Comparison of ENCODE assay signal across 23 cellular contexts in the genomic region with DNA sequence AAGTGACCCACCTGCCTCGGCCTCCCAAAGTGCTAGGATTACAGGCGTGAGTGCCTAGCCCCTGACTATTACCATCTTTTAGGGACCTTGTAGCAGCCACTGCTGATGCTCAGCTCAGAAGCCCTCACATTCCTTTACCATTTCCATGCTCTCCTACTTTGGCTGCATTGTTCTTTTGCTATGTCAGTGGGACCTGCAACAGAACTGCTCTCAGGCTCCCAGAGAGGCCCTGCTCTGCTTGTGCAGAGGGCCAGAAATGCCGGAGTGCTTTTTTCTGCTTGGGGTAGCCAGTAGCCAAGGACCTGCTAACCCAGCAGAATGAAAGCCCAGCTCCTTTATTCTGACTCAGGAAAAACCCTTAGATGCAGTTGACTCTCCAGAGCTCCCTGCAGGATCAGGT. TPM values are rescaled to one million over a fixed set of nuclear protein-coding genes. Genes with fewer than 3 reads are reported as not detected.
"Had no signal": no experiment of that assay in that cellular context is flagged by ENCODE, and none has a peak within 500 bp of the region (broad histone marks: within the 10 kb centered on the region; RNA-seq: fewer than 3 reads in every experiment).

No MANE protein-coding gene starts in this region.

- H3K79me2 ChIP-seq: hepatocyte had no signal

- H3K4me2 ChIP-seq: hepatocyte had no signal

- H3K4me3 ChIP-seq: hepatocyte, psoas muscle, spleen, tibial artery, upper lobe of left lung, uterus had no signal

- H3K27ac ChIP-seq: hepatocyte, psoas muscle, spleen, tibial artery, upper lobe of left lung, uterus had no signal

- H2AFZ ChIP-seq: hepatocyte had no signal

- DNase-seq: cortex of kidney; erythroblast; foreskin melanocyte; head of caudate nucleus; psoas muscle; spleen; stimulated activated CD4-positive, alpha-beta T cell treated with anti-CD3 and anti-CD28 coated beads, Interleukin-15, amount 100 ng/mL, for 24 hours; stimulated activated CD4-positive, alpha-beta T cell treated with anti-CD3 and anti-CD28 coated beads, Interleukin-1b, Interleukin-23, amount 100 ng/mL, for 48 hours; stimulated activated CD4-positive, alpha-beta T cell treated with anti-CD3 and anti-CD28 coated beads, Interleukin-4, amount 100 ng/mL, for 24 hours; tibial artery; upper lobe of left lung; uterus had no signal

- FAIRE-seq: endothelial cell of umbilical vein, islet of Langerhans had no signal

- H3K9me3 ChIP-seq: psoas muscle, spleen, tibial artery, upper lobe of left lung, uterus had no signal

- ATAC-seq: left lobe of liver; natural killer cell treated with Interleukin-12 subunit alpha and Interleukin-12 subunit beta and Interleukin-15 and Interleukin-18, amount 100 ng/mL, for 72 hours; psoas muscle; sciatic nerve; stimulated activated memory B cell treated with anti-CD40 and anti-IgM and Interleukin-4, amounts not matched to agents 10 μg/mL and 1 μg/mL and 100 μg/mL, for 72 hours had no signal

- H3K36me3 ChIP-seq: spleen, tibial artery, upper lobe of left lung, uterus had no signal

- H3K4me1 ChIP-seq: psoas muscle, tibial artery, upper lobe of left lung, uterus had no signal

- H3K27me3 ChIP-seq: upper lobe of left lung had no signal

RNA-seq across cellular contexts. Expression of a gene that starts 18.3 kb away (rescaled TPM):
- total RNA-seq: endothelial cell of umbilical vein, hepatocyte, lower leg skin, mesothelial cell of epicardium, mucosa of gallbladder, myocyte, uterus had no signal
- polyA plus RNA-seq: endothelial cell of umbilical vein, hepatocyte had no signal

RNA-seq across cellular contexts. Expression of a gene that starts 49.6 kb away (rescaled TPM):
- total RNA-seq: endothelial cell of umbilical vein, myocyte had no signal
